25 cellular contexts compared by ENCODE assay signal in the genomic region with DNA sequence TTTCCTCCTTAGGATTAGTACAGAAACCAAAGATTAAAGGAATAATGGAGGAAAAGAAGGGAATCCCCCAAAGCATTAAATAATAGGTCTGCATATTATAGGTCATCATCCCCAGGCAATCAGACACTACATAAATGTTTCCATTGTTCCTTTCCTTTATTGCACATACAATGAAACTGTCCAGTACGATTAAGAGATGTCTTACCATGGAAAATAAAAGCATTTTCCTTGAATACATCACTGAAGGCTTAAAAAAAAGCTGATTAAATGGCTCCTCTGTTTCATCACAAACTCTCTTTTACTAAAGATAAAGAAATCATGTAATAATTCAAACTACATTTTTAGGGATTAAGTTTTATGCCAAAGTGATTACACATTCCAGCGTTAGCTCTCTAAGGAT.
"Had no signal": no experiment of that assay in that cellular context is flagged by ENCODE, and none has a peak within 500 bp of the region (broad histone marks: within the 10 kb centered on the region; RNA-seq: fewer than 3 reads in every experiment).

No MANE protein-coding gene starts in this region.

- ATAC-seq: activated CD4-positive, alpha-beta T cell treated with anti-CD3 and anti-CD28 coated beads for 36 hours; activated CD8-positive, alpha-beta memory T cell treated with anti-CD3 and anti-CD28 coated beads, Interleukin-2, amount 10 ng/mL, durations not matched to agents 7 days and 5 days; activated CD8-positive, alpha-beta T cell treated with anti-CD3 and anti-CD28 coated beads, Interleukin-2, amount 10 ng/mL, durations not matched to agents 7 days and 5 days; activated naive CD4-positive, alpha-beta T cell treated with anti-CD3 and anti-CD28 coated beads, Interleukin-2, amount 50 U/mL, for 72 hours; activated T-cell treated with anti-CD3 and anti-CD28 coated beads, Interleukin-2, amount 50 U/mL, for 72 hours; effector memory CD8-positive, alpha-beta T cell; gastrocnemius medialis; heart left ventricle had no signal

- DNase-seq: activated CD4-positive, alpha-beta memory T cell treated with anti-CD3 and anti-CD28 coated beads for 36 hours; activated CD4-positive, alpha-beta T cell treated with anti-CD3 and anti-CD28 coated beads for 36 hours; activated CD4-positive, alpha-beta T cell treated with anti-CD3 and anti-CD28 coated beads, Interleukin-2, amount 10 ng/mL, durations not matched to agents 24 days and 14 days; activated CD4-positive, CD25-positive, alpha-beta regulatory T cell; activated CD4-positive, CD25-positive, alpha-beta regulatory T cell treated with anti-CD3 and anti-CD28 coated beads, Interleukin-2, amount 50 U/mL, for 72 hours; activated CD8-positive, alpha-beta memory T cell treated with anti-CD3 and anti-CD28 coated beads, Interleukin-2, amount 10 ng/mL, durations not matched to agents 7 days and 5 days; activated CD8-positive, alpha-beta memory T cell treated with anti-CD3 and anti-CD28 coated beads, Interleukin-2, amount 50 U/mL, for 4 hours; activated CD8-positive, alpha-beta T cell treated with anti-CD3 and anti-CD28 coated beads, Interleukin-2, amount 10 ng/mL, durations not matched to agents 7 days and 5 days; activated gamma-delta T cell; activated naive CD4-positive, alpha-beta T cell; activated naive CD4-positive, alpha-beta T cell treated with anti-CD3 and anti-CD28 coated beads, Interleukin-2, amount 10 ng/mL, durations not matched to agents 7 days and 5 days; activated naive CD8-positive, alpha-beta T cell treated with anti-CD3 and anti-CD28 coated beads, Interleukin-2, amount 10 ng/mL, durations not matched to agents 7 days and 5 days; activated T-cell treated with anti-CD3 and anti-CD28 coated beads, Interleukin-2, amount 50 U/mL, for 1 hour; activated T-cell treated with anti-CD3 and anti-CD28 coated beads, Interleukin-2, amount 50 U/mL, for 72 hours; amniotic stem cell; anterior cingulate cortex; brain microvascular endothelial cell; dorsolateral prefrontal cortex; effector memory CD8-positive, alpha-beta T cell; foreskin fibroblast; gastrocnemius medialis; glutamatergic neuron; heart left ventricle; T-helper 2 cell had no signal
